Comparison of ENCODE assay signal across 8 cellular contexts in genomic region chr16:2752850-2753522, GRCh38. TPM values are rescaled to one million over a fixed set of nuclear protein-coding genes. Genes with fewer than 3 reads are reported as not detected.
DNase-seq lines count a peak whose midpoint lies in the region; ATAC-seq, FAIRE-seq and TF ChIP-seq lines count a peak whose summit lies in the region.

No MANE protein-coding gene starts in this region.

- FAIRE-seq in D721Med (lab: Jason Lieb, UNC) = no peak

- H3K4me2 ChIP-seq in PC-3 (ENCODE audit: low read length) = peak overlapping the region; percentile 98

- BruUV-seq in PC-3 (replicated peaks; lab: Mats Ljungman, UMichigan) = no TSS peak

- peak; percentile 31 for ATAC-seq in GM21526 (IDR thresholded peaks at IDR 0.05; ENCODE audit: low FRiP score, unreplicated experiment)
- ATAC-seq in PC-3 = peak; percentile 55
- ATAC-seq in left ventricle myocardium superior = peak; percentile 87

- no peaks in the 10 kb centered on the region for H3K9me2 ChIP-seq in PC-3 (replicated peaks; ENCODE audit: low read length)

- peak overlapping the region; percentile 89 for H3K4me3 ChIP-seq in PC-3 (ENCODE audit: low read length)

- H3F3A ChIP-seq in PC-3 (ENCODE audit: low read length, unreplicated experiment) = no peaks in the 10 kb centered on the region

- H3K27ac ChIP-seq in PC-3 (ENCODE audit: low read length) = peak overlapping the region; percentile 93

- H3K27me3 ChIP-seq in PC-3 (ENCODE audit: low read length) = no peaks in the 10 kb centered on the region

- peak overlapping the region; percentile 95 for H3K9ac ChIP-seq in PC-3 (ENCODE audit: low read length)

- peaks cover 48% of the 10 kb centered on the region for H4K20me1 ChIP-seq in PC-3 (ENCODE audit: low read length)

- CTCF ChIA-PET in PC-3 (lab: Charles Lee) = no interaction called here

- POLR2A ChIA-PET in PC-3 (lab: Charles Lee; ENCODE audit: unreplicated experiment) = interaction anchor here (0.6 kb wide), 1 partner anchor 21 kb away, joined by 6 read pairs; no protein-coding TSS in a partner anchor

- TF ChIP-seq CTCF in PC-3 (conservative IDR thresholded peaks at IDR 0.05; ENCODE audit: low read depth, low read length) (no peak), D721Med (IDR thresholded peaks at IDR 0.05; ENCODE audit: insufficient read depth, missing control alignments) (no peak)

- H3K36me3 ChIP-seq in PC-3 (ENCODE audit: low read depth, low read length) = peaks cover 15% of the 10 kb centered on the region

- DNase-seq in Daoy (ENCODE audit: low read depth) (peak; percentile 82), HuH-7 (ENCODE audit: low spot score) (peak; percentile 66), PC-3 (peak; percentile 67), amniotic stem cell (lab: John Stamatoyannopoulos, UW) (peak; percentile 47), left ventricle myocardium superior (peak; percentile 92), posterior cingulate gyrus (peak in 9 of 10 donors; percentile 62 to 96 (median 73)), D721Med (ENCODE audit: insufficient read length, low spot score) (no peak)

- intact Hi-C loops in PC-3 (cut with micrococcal nuclease) = no loop called here
- intact Hi-C loops in left ventricle myocardium superior (cut with micrococcal nuclease) = no loop called here
- intact Hi-C loops in posterior cingulate gyrus (cut with DNase I) = loop anchor here (1.0 to 5.0 kb wide), 2 partner anchors 24 to 61 kb away; partner anchors contain the start of gene ELOB

- peaks cover 23% of the 10 kb centered on the region for H3K4me1 ChIP-seq in PC-3 (ENCODE audit: insufficient read depth, low read length)

- H2AFZ ChIP-seq in PC-3 (ENCODE audit: low read length) = no peak overlapping the region; the same call in 1 of the 2 replicates

- H3K79me2 ChIP-seq in PC-3 (ENCODE audit: low read length) = peaks cover 65% of the 10 kb centered on the region

- no peaks in the 10 kb centered on the region for H3K9me3 ChIP-seq in PC-3 (ENCODE audit: low read length)

RNA-seq across cellular contexts. Expression of gene SRRM2, which starts 0.5 kb away (rescaled TPM):
- total RNA-seq in Daoy (2014; rRNA removed; shearing (Covaris generic)) = 18.3 and 32.6 TPM in 2 replicates
- total RNA-seq in PC-3 (2014; rRNA removed) = 72.6 and 182 TPM in 2 replicates
- total RNA-seq in left ventricle myocardium superior = 292 TPM

RNA-seq across cellular contexts. Expression of gene ELOB, which starts 24.1 kb away (rescaled TPM):
- total RNA-seq in Daoy (2014; rRNA removed; shearing (Covaris generic)) = 200 and 262 TPM in 2 replicates
- total RNA-seq in PC-3 (2014; rRNA removed) (203 and 289 TPM in 2 replicates), left ventricle myocardium superior (325 TPM)

RNA-seq across cellular contexts. Expression of gene PRSS27, which starts 33.0 kb away (rescaled TPM):
- 0.06 TPM in 1 of 2 replicates, not detected in the other for total RNA-seq in Daoy (2014; rRNA removed; shearing (Covaris generic))
- total RNA-seq in PC-3 (2014; rRNA removed) = 1.2 TPM in 1 of 2 replicates, not detected in the other
- 0.12 TPM for total RNA-seq in left ventricle myocardium superior

RNA-seq across cellular contexts. Expression of gene PRSS33, which starts 34.4 kb away (rescaled TPM):
- not detected in 2 replicates for total RNA-seq in Daoy (2014; rRNA removed; shearing (Covaris generic))
- total RNA-seq in PC-3 (2014; rRNA removed) (0.11 TPM in 1 of 2 replicates, not detected in the other), left ventricle myocardium superior (not detected)

RNA-seq across cellular contexts. Expression of gene PRSS41, which starts 45.3 kb away (rescaled TPM):
- not detected in 2 replicates for total RNA-seq in Daoy (2014; rRNA removed; shearing (Covaris generic))
- total RNA-seq in PC-3 (2014; rRNA removed) = not detected in 2 replicates
- total RNA-seq in left ventricle myocardium superior = not detected

Comparison
In these comparisons a context has a peak if more than half of its experiments do, and no peak if none do; other contexts are left out.
1. ATAC-seq: peak in every context shown above with its lines; median percentile 87 in left ventricle myocardium superior; 55 in PC-3; 31 in GM21526.